22 cellular contexts compared by ENCODE assay signal in genomic region chr15:100265641-100266035, GRCh38.
"Had no signal": no experiment of that assay in that cellular context is flagged by ENCODE, and none has a peak within 500 bp of the region (broad histone marks: within the 10 kb centered on the region; RNA-seq: fewer than 3 reads in every experiment).

No MANE protein-coding gene starts in this region.

- H3K9me3 Mint-ChIP-seq: type B pancreatic cell had no signal

- H3K4me1 Mint-ChIP-seq: activated naive CD4-positive, alpha-beta T cell treated with anti-CD3 and anti-CD28 coated beads, Interleukin-2, amount 10 ng/mL, durations not matched to agents 7 days and 5 days; stimulated activated naive B cell treated with anti-CD40 and anti-IgM and Interleukin-4, amounts not matched to agents 10 μg/mL and 1 μg/mL and 100 μg/mL, for 72 hours had no signal

- H3K9me3 ChIP-seq: left ventricle myocardium inferior, right lobe of liver, thoracic aorta had no signal

- H3K27me3 Mint-ChIP-seq: activated naive CD4-positive, alpha-beta T cell treated with anti-CD3 and anti-CD28 coated beads, Interleukin-2, amount 10 ng/mL, durations not matched to agents 7 days and 5 days; stimulated activated naive B cell treated with anti-CD40 and anti-IgM and Interleukin-4, amounts not matched to agents 10 μg/mL and 1 μg/mL and 100 μg/mL, for 72 hours; type B pancreatic cell had no signal

- H3K36me3 Mint-ChIP-seq: activated naive CD4-positive, alpha-beta T cell treated with anti-CD3 and anti-CD28 coated beads, Interleukin-2, amount 10 ng/mL, durations not matched to agents 7 days and 5 days; stimulated activated naive B cell treated with anti-CD40 and anti-IgM and Interleukin-4, amounts not matched to agents 10 μg/mL and 1 μg/mL and 100 μg/mL, for 72 hours; type B pancreatic cell had no signal

- ATAC-seq: esophagus mucosa; stimulated activated naive B cell treated with anti-CD40 and anti-IgM and Interleukin-4, amounts not matched to agents 10 μg/mL and 1 μg/mL and 100 μg/mL, for 72 hours had no signal

- FAIRE-seq: endothelial cell of umbilical vein, frontal cortex had no signal

- H3K4me3 Mint-ChIP-seq: activated naive CD4-positive, alpha-beta T cell treated with anti-CD3 and anti-CD28 coated beads, Interleukin-2, amount 10 ng/mL, durations not matched to agents 7 days and 5 days; nephron progenitor cell; stimulated activated naive B cell treated with anti-CD40 and anti-IgM and Interleukin-4, amounts not matched to agents 10 μg/mL and 1 μg/mL and 100 μg/mL, for 72 hours; type B pancreatic cell had no signal

- H3K4me1 ChIP-seq: left ventricle myocardium inferior, right lobe of liver had no signal

- H3K27me3 ChIP-seq: cardiac muscle cell, right lobe of liver had no signal

- H3K27ac Mint-ChIP-seq: activated naive CD4-positive, alpha-beta T cell treated with anti-CD3 and anti-CD28 coated beads, Interleukin-2, amount 10 ng/mL, durations not matched to agents 7 days and 5 days; nephron progenitor cell; stimulated activated naive B cell treated with anti-CD40 and anti-IgM and Interleukin-4, amounts not matched to agents 10 μg/mL and 1 μg/mL and 100 μg/mL, for 72 hours; type B pancreatic cell had no signal

- H3K36me3 ChIP-seq: cardiac muscle cell, left ventricle myocardium inferior, thoracic aorta had no signal

- H3K4me3 ChIP-seq: cardiac muscle cell, left ventricle myocardium inferior, right lobe of liver, skin epidermis, thoracic aorta had no signal

- DNase-seq: activated effector memory CD4-positive, alpha-beta T cell treated with anti-CD3 and anti-CD28 coated beads, Interleukin-2, amount 50 U/mL, for 16 hours; activated naive CD4-positive, alpha-beta T cell treated with anti-CD3 and anti-CD28 coated beads, Interleukin-2, amount 10 ng/mL, durations not matched to agents 7 days and 5 days; activated T-cell treated with anti-CD3 and anti-CD28 coated beads for 4 hours; dermis blood vessel endothelial cell; effector memory CD4-positive, alpha-beta T cell; kidney glomerular epithelial cell; left ventricle myocardium inferior; mammary epithelial cell; midbrain; nephron progenitor cell; nucleus accumbens; right lobe of liver; stimulated activated CD4-positive, alpha-beta T cell treated with anti-CD3 and anti-CD28 coated beads, Interleukin-2, amount 100 ng/mL, for 24 hours; stimulated activated naive B cell treated with anti-CD40 and anti-IgM and Interleukin-4, amounts not matched to agents 10 μg/mL and 1 μg/mL and 100 μg/mL, for 72 hours; T-helper 9 cell had no signal

- H3K27ac ChIP-seq: cardiac muscle cell, left ventricle myocardium inferior, right lobe of liver, skin epidermis, thoracic aorta had no signal
